ENCODE assay signal across 33 cellular contexts in genomic region chr3:39132096-39133092, GRCh38. TPM values are rescaled to one million over a fixed set of nuclear protein-coding genes. Genes with fewer than 3 reads are reported as not detected.
DNase-seq lines count a peak whose midpoint lies in the region; ATAC-seq and TF ChIP-seq lines count a peak whose summit lies in the region.
"Had no signal": no experiment of that assay in that cellular context is flagged by ENCODE, and none has a peak within 500 bp of the region (broad histone marks: within the 10 kb centered on the region; RNA-seq: fewer than 3 reads in every experiment).

No MANE protein-coding gene starts in this region.

- no peak overlapping the region for H3K4me3 ChIP-seq in BE2C (ENCODE audit: low read depth, low read length)
- H3K4me3 ChIP-seq: GM23338, lung, transverse colon had no signal

- peak overlapping the region; percentile 84 for H3K27ac Mint-ChIP-seq in mesothelial cell of epicardium
- H3K27ac Mint-ChIP-seq: activated CD4-positive, alpha-beta T cell treated with anti-CD3 and anti-CD28 coated beads for 36 hours; activated naive CD8-positive, alpha-beta T cell; GM23338; natural killer cell treated with Interleukin-12 subunit alpha and Interleukin-12 subunit beta and Interleukin-15 and Interleukin-18, amount 100 ng/mL, for 72 hours had no signal

- peak overlapping the region; percentile 45 for H3K27ac ChIP-seq in epithelial cell of prostate
- H3K27ac ChIP-seq: HL-60, transverse colon had no signal

- H3K4me1 ChIP-seq in BE2C = no peaks in the 10 kb centered on the region
- H3K4me1 ChIP-seq: transverse colon had no signal

- no peaks in the 10 kb centered on the region for H3K27me3 ChIP-seq in BE2C
- H3K27me3 ChIP-seq: transverse colon had no signal

- H3K36me3 ChIP-seq in BE2C = no peaks in the 10 kb centered on the region
- H3K36me3 ChIP-seq: transverse colon had no signal

- intact Hi-C loops in cardiac septum (cut with DNase I) (loop anchor here (10.0 kb wide), 1 partner anchor 252 kb away; the partner anchor contains the start of gene SLC25A38), Right ventricle myocardium superior (cut with DNase I) (no loop called here)

- peaks cover 37% of the 10 kb centered on the region for H3K4me1 Mint-ChIP-seq in mesothelial cell of epicardium

- TF ChIP-seq CTCF in mesothelial cell of epicardium (IDR thresholded peaks at IDR 0.05; ENCODE audit: unreplicated experiment) (no peak), BE2C (IDR thresholded peaks at IDR 0.05; ENCODE audit: low read depth, low read length) (no peak)

- DNase-seq in cardiac septum (ENCODE audit: low spot score) (peak; percentile 29), Right ventricle myocardium superior (no peak), epithelial cell of prostate (ENCODE audit: low read depth, low spot score) (no peak), mesothelial cell of epicardium (ENCODE audit: low spot score in 2 of 2, unreplicated experiment in 2 of 2) (no peak), NCI-H524 treated with DMSO at 0.1 percent for 48 hours (lab: John Stamatoyannopoulos, UW) (no peak), BE2C (no peak), OCI-M2 (lab: John Stamatoyannopoulos, UW; ENCODE audit: unreplicated experiment) (no peak)
- DNase-seq: activated CD4-positive, alpha-beta T cell treated with anti-CD3 and anti-CD28 coated beads for 36 hours; activated effector memory CD4-positive, alpha-beta T cell treated with anti-CD3 and anti-CD28 coated beads, Interleukin-2, amount 50 U/mL, for 16 hours; activated T-cell treated with anti-CD3 and anti-CD28 coated beads, Interleukin-2, amount 50 U/mL, for 1 hour; AML-193; CD4-positive, alpha-beta memory T cell; DND-41; erythroblast; foreskin fibroblast; GF-D8; head of caudate nucleus; KG1; kidney; NCI-H1436; NCI-H2081 treated with DMSO at 0.1 percent for 48 hours; NCI-H2227 treated with DMSO at 0.1 percent for 48 hours; NCI-H526 treated with DMSO at 0.1 percent for 48 hours; SIG-M5; stimulated activated CD4-positive, alpha-beta T cell treated with anti-CD3 and anti-CD28 coated beads, Interleukin-15, amount 100 ng/mL, for 24 hours; stimulated activated CD4-positive, alpha-beta T cell treated with anti-CD3 and anti-CD28 coated beads, Interleukin-4, amount 100 ng/mL, for 4 hours; transverse colon had no signal

- no peak overlapping the region for H3K4me3 Mint-ChIP-seq in mesothelial cell of epicardium
- H3K4me3 Mint-ChIP-seq: activated CD4-positive, alpha-beta T cell treated with anti-CD3 and anti-CD28 coated beads for 36 hours; activated naive CD8-positive, alpha-beta T cell; GM23338; natural killer cell treated with Interleukin-12 subunit alpha and Interleukin-12 subunit beta and Interleukin-15 and Interleukin-18, amount 100 ng/mL, for 72 hours had no signal

- no peaks in the 10 kb centered on the region for H3K9me3 Mint-ChIP-seq in mesothelial cell of epicardium
- H3K9me3 Mint-ChIP-seq: GM23338; natural killer cell treated with Interleukin-12 subunit alpha and Interleukin-12 subunit beta and Interleukin-15 and Interleukin-18, amount 100 ng/mL, for 72 hours had no signal

- no peaks in the 10 kb centered on the region for H3K9me3 ChIP-seq in BE2C
- H3K9me3 ChIP-seq: transverse colon had no signal

- no peak for ATAC-seq in Right ventricle myocardium superior (ENCODE audit: poor library complexity)
- ATAC-seq in GM21447 (IDR thresholded peaks at IDR 0.05; ENCODE audit: unreplicated experiment) = no peak
- ATAC-seq: activated CD4-positive, alpha-beta T cell treated with anti-CD3 and anti-CD28 coated beads for 36 hours; GM23338; natural killer cell treated with Interleukin-12 subunit alpha and Interleukin-12 subunit beta and Interleukin-15 and Interleukin-18, amount 100 ng/mL, for 72 hours had no signal

- H3K27me3 Mint-ChIP-seq in mesothelial cell of epicardium (ENCODE audit: low read depth) = no peaks in the 10 kb centered on the region
- H3K27me3 Mint-ChIP-seq: activated CD4-positive, alpha-beta T cell treated with anti-CD3 and anti-CD28 coated beads for 36 hours; activated naive CD8-positive, alpha-beta T cell; CD4-positive, alpha-beta memory T cell; natural killer cell treated with Interleukin-12 subunit alpha and Interleukin-12 subunit beta and Interleukin-15 and Interleukin-18, amount 100 ng/mL, for 72 hours had no signal

- H3K36me3 Mint-ChIP-seq in mesothelial cell of epicardium = no peaks in the 10 kb centered on the region
- H3K36me3 Mint-ChIP-seq: activated naive CD8-positive, alpha-beta T cell; natural killer cell treated with Interleukin-12 subunit alpha and Interleukin-12 subunit beta and Interleukin-15 and Interleukin-18, amount 100 ng/mL, for 72 hours had no signal

RNA-seq across cellular contexts. Expression of gene CSRNP1, which starts 21.0 kb away (rescaled TPM):
- total RNA-seq in cardiac septum (11.5 TPM), Right ventricle myocardium superior (11.4 TPM), mesothelial cell of epicardium (42.7 to 44.7 TPM (median 43.9 TPM) in 3 replicates)
- 36.7 TPM for polyA plus RNA-seq in BE2C (2012; ENCODE audit: insufficient read depth, insufficient read length, low read depth)

RNA-seq across cellular contexts. Expression of gene TTC21A, which starts 24.9 kb away (rescaled TPM):
- total RNA-seq in cardiac septum = 3.0 TPM
- 2.0 TPM for total RNA-seq in Right ventricle myocardium superior
- 10.2 to 12.7 TPM (median 12.3 TPM) in 3 replicates for total RNA-seq in mesothelial cell of epicardium
- polyA plus RNA-seq in BE2C (2012; ENCODE audit: insufficient read depth, insufficient read length, low read depth) = 4.8 TPM

RNA-seq across cellular contexts. Expression of gene GORASP1, which starts 25.0 kb away (rescaled TPM):
- total RNA-seq in cardiac septum (45.9 TPM), Right ventricle myocardium superior (48.4 TPM), mesothelial cell of epicardium (70.8 to 71.5 TPM (median 71.1 TPM) in 3 replicates)
- 65.7 TPM for polyA plus RNA-seq in BE2C (2012; ENCODE audit: insufficient read depth, insufficient read length, low read depth)
